Comparison of ENCODE assay signal across 19 cellular contexts in the genomic region with DNA sequence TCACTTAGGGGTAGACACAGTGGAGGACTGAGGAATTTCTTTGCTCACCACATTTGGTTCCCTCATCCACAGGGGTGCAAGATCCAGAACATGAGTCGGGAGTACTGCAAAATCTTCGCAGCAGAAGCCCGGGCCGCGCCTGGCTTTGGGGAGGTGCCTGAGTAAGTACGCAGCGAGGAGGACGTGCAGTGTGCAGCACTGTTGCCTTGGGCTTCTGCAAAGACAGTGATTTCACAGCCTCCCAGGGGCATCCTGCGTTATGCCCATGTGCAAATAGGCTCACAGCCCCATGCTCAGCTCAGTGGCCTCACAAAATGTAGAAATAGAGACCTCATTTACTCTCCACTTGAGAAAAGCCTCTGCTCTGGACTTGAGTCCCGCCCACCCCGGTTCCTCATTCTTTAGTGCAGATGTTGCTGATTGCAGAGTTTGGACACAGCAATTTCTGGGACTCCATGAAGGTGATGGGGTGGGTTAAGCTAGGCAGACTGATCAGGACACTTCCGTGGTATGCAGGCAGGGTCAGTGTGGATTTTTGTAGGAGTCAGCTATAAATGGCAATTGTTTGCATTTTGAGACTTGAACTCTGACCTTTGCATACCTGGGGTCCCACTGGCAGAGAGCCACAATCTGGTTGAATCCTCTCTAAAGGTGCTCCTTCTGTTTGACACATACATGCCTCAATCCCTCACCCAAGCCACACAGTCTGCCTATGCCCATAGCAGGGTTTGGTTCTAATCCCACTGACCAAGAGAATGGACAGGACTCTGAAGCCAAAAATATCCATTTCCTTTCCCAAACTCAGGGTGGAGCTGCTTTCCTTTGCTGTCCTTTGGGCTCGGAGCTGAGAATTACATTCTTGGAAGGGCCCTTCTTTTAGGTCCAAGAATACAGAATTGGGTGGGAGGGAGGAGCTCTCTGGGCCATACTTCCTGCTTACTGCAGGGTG. TPM values are rescaled to one million over a fixed set of nuclear protein-coding genes. Genes with fewer than 3 reads are reported as not detected.
DNase-seq lines count a peak whose midpoint lies in the region; ATAC-seq and TF ChIP-seq lines count a peak whose summit lies in the region.
"Had no signal": no experiment of that assay in that cellular context is flagged by ENCODE, and none has a peak within 500 bp of the region (broad histone marks: within the 10 kb centered on the region; RNA-seq: fewer than 3 reads in every experiment).

No MANE protein-coding gene starts in this region.

- 76 to 89% (median 83%) methylated on average over 12 to 13 of the region's 13 CpGs for WGBS in adrenal gland, 4 donors

- no peaks in the 10 kb centered on the region for H3K9me3 Mint-ChIP-seq in T-cell
- H3K9me3 Mint-ChIP-seq: activated CD4-positive, alpha-beta T cell treated with anti-CD3 and anti-CD28 coated beads, Interleukin-2, amount 10 ng/mL, durations not matched to agents 24 days and 14 days; CD4-positive, alpha-beta T cell had no signal

- ATAC-seq in sciatic nerve (peak; percentile 84), T-cell (replicated peaks in 1 of 4) (no peak), GM21576 (IDR thresholded peaks at IDR 0.05; ENCODE audit: unreplicated experiment) (no peak)
- ATAC-seq: gastroesophageal sphincter had no signal

- H3K4me1 ChIP-seq in adrenal gland (replicated peaks in 1 of 2): no peaks in the 10 kb centered on the region
- H3K4me1 ChIP-seq in cardiac muscle cell (ENCODE audit: low read depth): no peaks in the 10 kb centered on the region

- no peak overlapping the region for H3K4me3 Mint-ChIP-seq in T-cell
- H3K4me3 Mint-ChIP-seq: activated CD4-positive, alpha-beta T cell treated with anti-CD3 and anti-CD28 coated beads, Interleukin-2, amount 10 ng/mL, durations not matched to agents 24 days and 14 days; CD4-positive, alpha-beta T cell had no signal

- H3K36me3 ChIP-seq in adrenal gland (replicated peaks in 1 of 2): peaks cover 0 to 12% of the 10 kb centered on the region in 2 donors
- peaks cover 78% of the 10 kb centered on the region for H3K36me3 ChIP-seq in cardiac muscle cell

- TF ChIP-seq POLR2A in adrenal gland (IDR thresholded peaks at IDR 0.05): no peak

- TF ChIP-seq CTCF in adrenal gland (IDR thresholded peaks at IDR 0.05) (peak in 4 of 6 experiments; percentile 15 to 35 (median 28)), cardiac muscle cell (IDR thresholded peaks at IDR 0.05; ENCODE audit: low read depth, low read length) (peak; percentile 39)

- POLR2A ChIA-PET in T-cell (lab: Charles Lee): interaction anchor here in 1 of 2 donors (0.8 kb wide), 1 partner anchor 1807 kb away, joined by 3 read pairs; no protein-coding TSS in a partner anchor

- H3K27me3 Mint-ChIP-seq in T-cell: no peaks in the 10 kb centered on the region
- H3K27me3 Mint-ChIP-seq: activated CD4-positive, alpha-beta T cell treated with anti-CD3 and anti-CD28 coated beads, Interleukin-2, amount 10 ng/mL, durations not matched to agents 24 days and 14 days; CD4-positive, alpha-beta T cell had no signal

- DNase-seq in ELR (ENCODE audit: low read depth): peak; percentile 25
- DNase-seq in adrenal gland: no peak
- DNase-seq in cardiac muscle cell (ENCODE audit: low read depth in 1 of 2, low spot score in 1 of 2): peak in 1 of 2 donors; percentile 62
- DNase-seq in sciatic nerve (ENCODE audit: low spot score): no peak
- DNase-seq in T-cell: no peak
- no peak for DNase-seq in HuH-7 (ENCODE audit: low spot score)
- no peak for DNase-seq in DMS53 (lab: John Stamatoyannopoulos, UW)
- DNase-seq: activated CD4-positive, alpha-beta T cell treated with anti-CD3 and anti-CD28 coated beads, Interleukin-2, amount 10 ng/mL, durations not matched to agents 24 days and 14 days; activated T-cell treated with anti-CD3 and anti-CD28 coated beads, Interleukin-2, amount 50 U/mL, for 48 hours; CD4-positive, alpha-beta T cell; NCI-H1694; NCI-H524 treated with DMSO at 0.1 percent for 48 hours; PC-9; stimulated activated CD4-positive, alpha-beta T cell treated with anti-CD3 and anti-CD28 coated beads, Interleukin-1b, Interleukin-23, amount 100 ng/mL, for 48 hours; T-helper 1 cell had no signal

- CTCF ChIA-PET in T-cell (lab: Charles Lee): no interaction called here

- H3K4me1 Mint-ChIP-seq in T-cell: no peaks in the 10 kb centered on the region
- H3K4me1 Mint-ChIP-seq: activated CD4-positive, alpha-beta T cell treated with anti-CD3 and anti-CD28 coated beads, Interleukin-2, amount 10 ng/mL, durations not matched to agents 24 days and 14 days had no signal

- H3K4me3 ChIP-seq in adrenal gland (no peak overlapping the region), cardiac muscle cell (no peak overlapping the region)
- H3K4me3 ChIP-seq: gastroesophageal sphincter, PC-9 had no signal

- H3K36me3 Mint-ChIP-seq in T-cell: no peaks in the 10 kb centered on the region

- H3K9me3 ChIP-seq in adrenal gland (replicated peaks in 1 of 3) (no peaks in the 10 kb centered on the region), cardiac muscle cell (ENCODE audit: low read depth) (no peaks in the 10 kb centered on the region)
- H3K9me3 ChIP-seq: gastroesophageal sphincter had no signal

- H3K27ac Mint-ChIP-seq in T-cell: no peak overlapping the region
- H3K27ac Mint-ChIP-seq: activated CD4-positive, alpha-beta T cell treated with anti-CD3 and anti-CD28 coated beads, Interleukin-2, amount 10 ng/mL, durations not matched to agents 24 days and 14 days; CD4-positive, alpha-beta T cell had no signal

- H3K27me3 ChIP-seq in adrenal gland (no peaks in the 10 kb centered on the region), cardiac muscle cell (no peaks in the 10 kb centered on the region)
- H3K27me3 ChIP-seq: gastroesophageal sphincter had no signal

- H3K27ac ChIP-seq in adrenal gland (no peak overlapping the region), cardiac muscle cell (peak overlapping the region; percentile 11)
- H3K27ac ChIP-seq: PC-9 had no signal

- intact Hi-C loops in adrenal gland (cut with DNase I): loop anchor here in 1 of 2 donors (10.0 kb wide), 1 partner anchor 61 kb away; no protein-coding TSS in a partner anchor
- intact Hi-C loops in sciatic nerve (cut with DNase I): no loop called here

RNA-seq across cellular contexts. Expression of a gene that starts 20.7 kb away (rescaled TPM):
- total RNA-seq in adrenal gland (under 1 TPM in 4 of 8 donors, not detected in 4; 0.14 to 0.19 (median 0.16) TPM), cardiac muscle cell (0.24 and 0.81 TPM in 2 replicates), sciatic nerve (0.45 TPM), T-cell (not detected)
- polyA plus RNA-seq in adrenal gland (under 1 TPM; 0.03 to 0.08 (median 0.05) TPM), cardiac muscle cell (0.41 and 0.45 TPM in 2 replicates)
- total RNA-seq: activated CD4-positive, alpha-beta T cell treated with anti-CD3 and anti-CD28 coated beads, Interleukin-2, amount 10 ng/mL, durations not matched to agents 24 days and 14 days; CD4-positive, alpha-beta T cell; gastroesophageal sphincter; LHCN-M2; ureter had no signal

RNA-seq across cellular contexts. Expression of a gene that starts 46.6 kb away (rescaled TPM):
- total RNA-seq in adrenal gland (10 to 100 TPM in 7 of 8 donors, 1 to 10 TPM in 1; 5.8 to 39.3 (median 15.9) TPM), cardiac muscle cell (44.6 and 52.1 TPM in 2 replicates), sciatic nerve (7.2 TPM), T-cell (under 1 TPM; 0.16 to 0.82 (median 0.22) TPM)
- polyA plus RNA-seq in adrenal gland (10 to 100 TPM; 10.4 to 18.2 (median 15.4) TPM), cardiac muscle cell (16.6 and 19.2 TPM in 2 replicates)
